ENCODE assay signal across 29 cellular contexts in the genomic region with DNA sequence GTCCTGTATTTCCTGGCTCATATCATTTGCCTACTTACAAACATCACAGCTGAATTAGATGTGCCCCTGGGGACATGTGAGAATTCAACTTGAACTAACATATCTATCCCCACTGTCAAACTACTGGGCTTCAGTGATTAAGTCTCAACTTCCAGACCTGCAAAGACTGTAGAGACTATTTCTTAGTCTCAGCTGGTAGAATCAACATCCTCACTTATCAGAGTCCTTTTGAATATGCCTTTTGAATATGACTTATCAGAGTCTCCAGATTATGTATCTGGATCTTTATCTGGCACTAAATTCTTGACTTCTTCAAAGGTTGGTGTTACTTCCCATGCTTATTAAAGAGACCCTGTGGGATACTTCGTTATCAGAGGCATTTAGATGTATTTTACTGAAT.
"Had no signal": no experiment of that assay in that cellular context is flagged by ENCODE, and none has a peak within 500 bp of the region (broad histone marks: within the 10 kb centered on the region; RNA-seq: fewer than 3 reads in every experiment).

No MANE protein-coding gene starts in this region.

- H3K27me3 ChIP-seq: adrenal gland, breast epithelium, cardiac muscle cell, colonic mucosa, dorsolateral prefrontal cortex, esophagus muscularis mucosa, foreskin keratinocyte, gastrocnemius medialis, heart left ventricle had no signal

- H3K4me3 ChIP-seq: adrenal gland, breast epithelium, cardiac muscle cell, colonic mucosa, dorsolateral prefrontal cortex, esophagus muscularis mucosa, gastrocnemius medialis, heart left ventricle had no signal

- ATAC-seq: activated CD4-positive, alpha-beta T cell treated with anti-CD3 and anti-CD28 coated beads for 36 hours; activated CD8-positive, alpha-beta memory T cell treated with anti-CD3 and anti-CD28 coated beads, Interleukin-2, amount 10 ng/mL, durations not matched to agents 7 days and 5 days; activated CD8-positive, alpha-beta T cell treated with anti-CD3 and anti-CD28 coated beads, Interleukin-2, amount 10 ng/mL, durations not matched to agents 7 days and 5 days; activated naive CD8-positive, alpha-beta T cell treated with anti-CD3 and anti-CD28 coated beads, Interleukin-2, amount 50 U/mL, for 24 hours; foreskin keratinocyte; gastrocnemius medialis; heart left ventricle had no signal

- DNase-seq: activated CD4-positive, alpha-beta memory T cell treated with anti-CD3 and anti-CD28 coated beads for 36 hours; activated CD4-positive, alpha-beta T cell treated with anti-CD3 and anti-CD28 coated beads for 36 hours; activated CD4-positive, alpha-beta T cell treated with anti-CD3 and anti-CD28 coated beads, Interleukin-2, amount 10 ng/mL, durations not matched to agents 24 days and 14 days; activated CD4-positive, CD25-positive, alpha-beta regulatory T cell; activated CD4-positive, CD25-positive, alpha-beta regulatory T cell treated with anti-CD3 and anti-CD28 coated beads, Interleukin-2, amount 50 U/mL, for 72 hours; activated CD8-positive, alpha-beta memory T cell treated with anti-CD3 and anti-CD28 coated beads, Interleukin-2, amount 10 ng/mL, durations not matched to agents 7 days and 5 days; activated CD8-positive, alpha-beta memory T cell treated with anti-CD3 and anti-CD28 coated beads, Interleukin-2, amount 50 U/mL, for 4 hours; activated CD8-positive, alpha-beta T cell treated with anti-CD3 and anti-CD28 coated beads, Interleukin-2, amount 10 ng/mL, durations not matched to agents 7 days and 5 days; activated naive CD4-positive, alpha-beta T cell treated with anti-CD3 and anti-CD28 coated beads for 36 hours; activated naive CD8-positive, alpha-beta T cell treated with anti-CD3 and anti-CD28 coated beads for 36 hours; activated naive CD8-positive, alpha-beta T cell treated with anti-CD3 and anti-CD28 coated beads, Interleukin-2, amount 50 U/mL, for 24 hours; activated T-cell treated with anti-CD3 and anti-CD28 coated beads, Interleukin-2, amount 50 U/mL, for 1 hour; activated T-cell treated with anti-CD3 and anti-CD28 coated beads, Interleukin-2, amount 50 U/mL, for 48 hours; adrenal gland; amygdala; central memory CD4-positive, alpha-beta T cell; cerebellar nuclear complex; colonic mucosa; dorsolateral prefrontal cortex; effector memory CD4-positive, alpha-beta T cell; erythroblast; foreskin keratinocyte; gastrocnemius medialis; glutamatergic neuron; heart left ventricle; T-helper 2 cell had no signal

- H3K36me3 ChIP-seq: adrenal gland, breast epithelium, cardiac muscle cell, colonic mucosa, esophagus muscularis mucosa, gastrocnemius medialis, heart left ventricle had no signal

- H3K9me3 ChIP-seq: adrenal gland, colonic mucosa, gastrocnemius medialis had no signal

- H3K4me1 ChIP-seq: adrenal gland, breast epithelium, colonic mucosa, esophagus muscularis mucosa, foreskin keratinocyte, gastrocnemius medialis, heart left ventricle had no signal

- H3K27ac ChIP-seq: adrenal gland, breast epithelium, cardiac muscle cell, colonic mucosa, dorsolateral prefrontal cortex, esophagus muscularis mucosa, foreskin keratinocyte, gastrocnemius medialis, heart left ventricle had no signal
